8 cellular contexts compared by ENCODE assay signal in genomic region chr10:128035557-128035973, GRCh38.
DNase-seq lines count a peak whose midpoint lies in the region; ATAC-seq and TF ChIP-seq lines count a peak whose summit lies in the region.

No MANE protein-coding gene starts in this region.

- ATAC-seq in HG03095 (IDR thresholded peaks at IDR 0.05; ENCODE audit: unreplicated experiment), result no peak

- peak; percentile 66 for TF ChIP-seq CTCF in GM20000 (IDR thresholded peaks at IDR 0.05; ENCODE audit: extremely low read depth, missing control alignments)
- peak; percentile 93 for TF ChIP-seq CTCF in MM.1S (IDR thresholded peaks at IDR 0.05; ENCODE audit: low read length)
- peak; percentile 82 for TF ChIP-seq CTCF in fibroblast of mammary gland (conservative IDR thresholded peaks at IDR 0.05; ENCODE audit: control insufficient read depth, insufficient read depth, low read depth, low read length)

- H4K20me1 ChIP-seq in MM.1S (ENCODE audit: insufficient read depth, low read length), result no peaks in the 10 kb centered on the region

- no peaks in the 10 kb centered on the region for H3K9me3 ChIP-seq in MM.1S (replicated peaks; ENCODE audit: insufficient read depth, low read length)

- no peaks in the 10 kb centered on the region for H3K36me3 ChIP-seq in MM.1S (replicated peaks; ENCODE audit: insufficient read depth, low read length)

- no peak overlapping the region for H3K9ac ChIP-seq in MM.1S (ENCODE audit: low read length)

- H3K27me3 ChIP-seq in MM.1S (replicated peaks; ENCODE audit: insufficient read depth, low read length), result no peaks in the 10 kb centered on the region

- no peak overlapping the region for H3K4me2 ChIP-seq in MM.1S (ENCODE audit: low read depth, low read length)

- peak; percentile 83 for DNase-seq in AG20443 (ENCODE audit: low spot score)
- peak; percentile 77 for DNase-seq in GM20000 (ENCODE audit: low spot score)
- DNase-seq in MM.1S, result peak; percentile 36
- DNase-seq in activated T-cell treated with anti-CD3 and anti-CD28 coated beads for 24 hours (ENCODE audit: low read depth), result peak; percentile 43
- peak; percentile 22 for DNase-seq in fibroblast of mammary gland (ENCODE audit: low read depth)
- DNase-seq in posterior vena cava (ENCODE audit: low spot score), result peak; percentile 86
- no peak for DNase-seq in cerebellar nuclear complex (lab: John Stamatoyannopoulos, UW)

- no peak overlapping the region for H2AFZ ChIP-seq in MM.1S (ENCODE audit: low read length)

- intact Hi-C loops in posterior vena cava (cut with DNase I), result no loop called here

- H3F3A ChIP-seq in MM.1S (ENCODE audit: insufficient read depth, low read length), result no peaks in the 10 kb centered on the region

- H3K4me1 ChIP-seq in MM.1S (ENCODE audit: low read length), result no peaks in the 10 kb centered on the region

- H3K79me2 ChIP-seq in MM.1S (ENCODE audit: low read length), result no peaks in the 10 kb centered on the region

- H3K27ac ChIP-seq in MM.1S (ENCODE audit: low read length), result no peak overlapping the region

- H3K4me3 ChIP-seq in MM.1S (ENCODE audit: low read length) (no peak overlapping the region), fibroblast of mammary gland (ENCODE audit: control insufficient read depth, low read depth, low read length) (no peak overlapping the region)

- no peaks in the 10 kb centered on the region for H3K9me2 ChIP-seq in MM.1S (replicated peaks; ENCODE audit: insufficient read depth, low read length)

Comparison
In these comparisons a context has a peak if more than half of its experiments do, and no peak if none do; other contexts are left out.
1. DNase-seq: peak in AG20443 (single experiment), GM20000 (single experiment), MM.1S (single experiment), activated T-cell treated with anti-CD3 and anti-CD28 coated beads for 24 hours (single experiment), fibroblast of mammary gland (single experiment) and posterior vena cava (single experiment); none in cerebellar nuclear complex (0 of 2).
2. Peak in every context shown above with its lines, with median percentiles within 50 percentile points of each other: CTCF ChIP-seq.